In genomic region chr11:16778876-16779275, GRCh38 we compare ENCODE assay signal across 22 cellular contexts.
"Had no signal": no experiment of that assay in that cellular context is flagged by ENCODE, and none has a peak within 500 bp of the region (broad histone marks: within the 10 kb centered on the region; RNA-seq: fewer than 3 reads in every experiment).

No MANE protein-coding gene starts in this region.

- ATAC-seq: Panc1, T-helper 17 cell had no signal

- H3K4me1 Mint-ChIP-seq: activated CD4-positive, alpha-beta T cell treated with anti-CD3 and anti-CD28 coated beads, Interleukin-2, amount 10 ng/mL, durations not matched to agents 24 days and 14 days; activated naive CD4-positive, alpha-beta T cell treated with anti-CD3 and anti-CD28 coated beads, Interleukin-2, amount 10 ng/mL, durations not matched to agents 7 days and 5 days; activated naive CD8-positive, alpha-beta T cell treated with anti-CD3 and anti-CD28 coated beads for 36 hours had no signal

- H3K36me3 ChIP-seq: brain microvascular endothelial cell, MG63 had no signal

- H3K9me3 Mint-ChIP-seq: activated CD4-positive, alpha-beta T cell treated with anti-CD3 and anti-CD28 coated beads, Interleukin-2, amount 10 ng/mL, durations not matched to agents 24 days and 14 days; activated naive CD4-positive, alpha-beta T cell treated with anti-CD3 and anti-CD28 coated beads, Interleukin-2, amount 10 ng/mL, durations not matched to agents 7 days and 5 days; activated naive CD8-positive, alpha-beta T cell treated with anti-CD3 and anti-CD28 coated beads for 36 hours; activated T-helper 2 cell treated with anti-CD3 and anti-CD28 coated beads, Interferon-gamma antibody, Interleukin-2, Interleukin-4, amounts not matched to agents 10 μg/mL and 5 μg/mL and 100 μg/mL, durations not matched to agents 14 hours and 24 hours and 36 hours; WTC11 had no signal

- H3K36me3 Mint-ChIP-seq: activated naive CD4-positive, alpha-beta T cell treated with anti-CD3 and anti-CD28 coated beads, Interleukin-2, amount 10 ng/mL, durations not matched to agents 7 days and 5 days; activated naive CD8-positive, alpha-beta T cell treated with anti-CD3 and anti-CD28 coated beads for 36 hours; WTC11 had no signal

- H3K27me3 Mint-ChIP-seq: activated naive CD8-positive, alpha-beta T cell treated with anti-CD3 and anti-CD28 coated beads for 36 hours; T-helper 17 cell had no signal

- H3K4me3 ChIP-seq: cardiac muscle cell, MG63, SK-N-MC had no signal

- H3K27ac Mint-ChIP-seq: activated CD4-positive, alpha-beta T cell treated with anti-CD3 and anti-CD28 coated beads, Interleukin-2, amount 10 ng/mL, durations not matched to agents 24 days and 14 days; activated naive CD4-positive, alpha-beta T cell treated with anti-CD3 and anti-CD28 coated beads, Interleukin-2, amount 10 ng/mL, durations not matched to agents 7 days and 5 days; activated naive CD8-positive, alpha-beta T cell treated with anti-CD3 and anti-CD28 coated beads for 36 hours; activated T-helper 2 cell treated with anti-CD3 and anti-CD28 coated beads, Interferon-gamma antibody, Interleukin-2, Interleukin-4, amounts not matched to agents 10 μg/mL and 5 μg/mL and 100 μg/mL, durations not matched to agents 14 hours and 24 hours and 36 hours; T-helper 17 cell; WTC11 had no signal

- H3K9me3 ChIP-seq: MG63 had no signal

- DNase-seq: activated CD4-positive, alpha-beta T cell treated with anti-CD3 and anti-CD28 coated beads, Interleukin-2, amount 10 ng/mL, durations not matched to agents 24 days and 14 days; activated CD4-positive, alpha-beta T cell treated with anti-CD3 and anti-CD28 coated beads, Interleukin-2, amount 50 U/mL, for 48 hours; activated CD4-positive, CD25-positive, alpha-beta regulatory T cell treated with anti-CD3 and anti-CD28 coated beads, Interleukin-2, amount 50 U/mL, for 72 hours; activated gamma-delta T cell treated with Interleukin-2 at 50 U/mL for 16 hours; activated naive CD4-positive, alpha-beta T cell treated with anti-CD3 and anti-CD28 coated beads, Interleukin-2, amount 10 ng/mL, durations not matched to agents 7 days and 5 days; activated naive CD8-positive, alpha-beta T cell treated with anti-CD3 and anti-CD28 coated beads for 36 hours; activated T-cell treated with anti-CD3 and anti-CD28 coated beads for 4 hours; activated T-cell treated with anti-CD3 and anti-CD28 coated beads, Interleukin-2, amount 50 U/mL, for 48 hours; brain microvascular endothelial cell; MG63; NCI-H1105; NCI-H1436; NCI-H1694 treated with DMSO at 0.1 percent for 48 hours; NCI-H2029 treated with DMSO at 0.1 percent for 48 hours; NK-92 treated with Interleukin-12 subunit alpha and Interleukin-12 subunit beta, amount 100 ng/mL, for 24 hours; T-helper 17 cell; T-helper 9 cell had no signal

- H3K4me3 Mint-ChIP-seq: activated CD4-positive, alpha-beta T cell treated with anti-CD3 and anti-CD28 coated beads, Interleukin-2, amount 10 ng/mL, durations not matched to agents 24 days and 14 days; activated naive CD4-positive, alpha-beta T cell treated with anti-CD3 and anti-CD28 coated beads, Interleukin-2, amount 10 ng/mL, durations not matched to agents 7 days and 5 days; activated naive CD8-positive, alpha-beta T cell treated with anti-CD3 and anti-CD28 coated beads for 36 hours; T-helper 17 cell; WTC11 had no signal

- H3K27me3 ChIP-seq: brain microvascular endothelial cell, cardiac muscle cell, MG63 had no signal

- H3K27ac ChIP-seq: brain microvascular endothelial cell, cardiac muscle cell, SK-N-MC had no signal
